ENCODE assay signal across 8 cellular contexts in the genomic region with DNA sequence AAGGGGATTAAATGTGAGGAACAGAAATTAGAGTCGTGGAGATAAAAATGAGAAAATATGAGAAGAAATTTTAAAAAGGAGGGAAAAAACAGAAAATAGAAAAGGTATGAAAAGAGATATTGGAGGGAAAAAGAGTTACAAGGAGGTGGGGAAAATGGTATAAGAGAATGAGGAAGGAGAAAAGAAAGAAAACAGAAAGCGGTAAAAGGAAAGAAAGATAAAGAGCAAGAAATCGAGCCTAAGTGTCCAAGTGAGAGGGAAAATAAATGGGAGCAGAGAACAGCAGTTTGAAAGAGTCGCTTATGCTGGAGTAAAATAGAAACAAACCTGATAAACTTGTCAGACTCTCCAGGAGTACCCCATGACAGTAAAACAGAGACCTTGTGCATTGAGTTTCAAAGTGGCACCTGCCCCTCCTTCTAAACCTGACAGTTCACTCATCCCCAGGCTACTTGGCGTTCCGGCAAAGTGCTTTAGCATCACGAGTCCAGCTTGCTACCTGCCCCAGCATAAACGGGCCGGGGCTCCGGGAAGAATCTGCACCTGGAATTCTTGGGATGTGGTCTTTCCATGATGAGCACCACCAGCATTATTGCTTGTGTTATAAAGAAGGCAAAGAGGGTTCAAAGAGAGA. TPM values are rescaled to one million over a fixed set of nuclear protein-coding genes. Genes with fewer than 3 reads are reported as not detected.
DNase-seq lines count a peak whose midpoint lies in the region; ATAC-seq and TF ChIP-seq lines count a peak whose summit lies in the region.

No MANE protein-coding gene starts in this region.

- peak overlapping the region; percentile 83 for H2AFZ ChIP-seq in neural progenitor cell (replicated peaks)

- H3K9me2 ChIP-seq in DOHH2 (replicated peaks; ENCODE audit: control insufficient read depth, low read length) = no peaks in the 10 kb centered on the region

- H3F3A ChIP-seq in DOHH2 (ENCODE audit: control insufficient read depth, insufficient read depth) (no peaks in the 10 kb centered on the region), neural progenitor cell (ENCODE audit: low read depth) (peaks cover 25% of the 10 kb centered on the region)

- H3K9me3 ChIP-seq in DOHH2 (ENCODE audit: control insufficient read depth, insufficient read depth, low read length) (no peaks in the 10 kb centered on the region), ectodermal cell (ENCODE audit: control insufficient read depth, low read length) (no peaks in the 10 kb centered on the region), neural progenitor cell (ENCODE audit: low read depth) (no peaks in the 10 kb centered on the region)

- H3K4me2 ChIP-seq in DOHH2 (ENCODE audit: low read length) = peak overlapping the region; percentile 62; the same call in 1 of the 2 replicates
- H3K4me2 ChIP-seq in neural progenitor cell = peak overlapping the region; percentile 82

- H3K9me3 Mint-ChIP-seq in neural progenitor cell = no peaks in the 10 kb centered on the region

- no peaks in the 10 kb centered on the region for H4K20me1 ChIP-seq in DOHH2 (ENCODE audit: control insufficient read depth, insufficient read depth, low read depth, low read length)
- no peaks in the 10 kb centered on the region for H4K20me1 ChIP-seq in neural progenitor cell (ENCODE audit: low read depth)

- no peaks in the 10 kb centered on the region for H3K36me3 Mint-ChIP-seq in neural progenitor cell

- H3K36me3 ChIP-seq in DOHH2 (ENCODE audit: control insufficient read depth, low read length) (no peaks in the 10 kb centered on the region), ectodermal cell (ENCODE audit: control insufficient read depth, insufficient read depth, low read length) (no peaks in the 10 kb centered on the region), neural progenitor cell (no peaks in the 10 kb centered on the region)

- H3K27ac ChIP-seq in DOHH2 (ENCODE audit: low read depth, low read length) = no peak overlapping the region
- H3K27ac ChIP-seq in ectodermal cell (ENCODE audit: insufficient read depth, low read depth, low read length, poor library complexity, severe bottlenecking) = no peak overlapping the region
- H3K27ac ChIP-seq in neural progenitor cell = no peak overlapping the region

- H3K4me3 Mint-ChIP-seq in neural progenitor cell = no peak overlapping the region

- peak overlapping the region; percentile 50 for H3K27ac Mint-ChIP-seq in neural progenitor cell

- H3K79me2 ChIP-seq in DOHH2 (ENCODE audit: control insufficient read depth, low read length) (no peaks in the 10 kb centered on the region), neural progenitor cell (ENCODE audit: low read depth) (no peaks in the 10 kb centered on the region)

- peaks cover 9% of the 10 kb centered on the region for H3K27me3 Mint-ChIP-seq in neural progenitor cell (ENCODE audit: insufficient read depth, low read depth)

- H3K4me1 ChIP-seq in DOHH2 (ENCODE audit: control insufficient read depth, low read length) (peaks cover 8% of the 10 kb centered on the region; the same call in 1 of the 2 replicates), ectodermal cell (ENCODE audit: control insufficient read depth, insufficient read depth, low read length) (peaks cover 8% of the 10 kb centered on the region), neural progenitor cell (peaks cover 11% of the 10 kb centered on the region)

- H3K4me3 ChIP-seq in DOHH2 (ENCODE audit: low read length) (peak overlapping the region; percentile 33), ectodermal cell (ENCODE audit: insufficient read depth, low read depth, low read length) (peak overlapping the region; percentile 68), neural progenitor cell (peak overlapping the region; percentile 69)

- H3K27me3 ChIP-seq in DOHH2 (ENCODE audit: control insufficient read depth, low read length) = peaks cover 38% of the 10 kb centered on the region
- H3K27me3 ChIP-seq in ectodermal cell (ENCODE audit: control insufficient read depth, insufficient read depth, low read length, poor library complexity, severe bottlenecking) = peaks cover 32% of the 10 kb centered on the region
- peaks cover 77% of the 10 kb centered on the region for H3K27me3 ChIP-seq in neural progenitor cell

- ATAC-seq in HG03442 (IDR thresholded peaks at IDR 0.05; ENCODE audit: unreplicated experiment) (no peak), GM18867 (IDR thresholded peaks at IDR 0.05; ENCODE audit: unreplicated experiment) (no peak)

- 20 to 22% methylated on average over 10 of the region's 10 CpGs for WGBS in ectodermal cell, 2 experiments

- peaks cover 17% of the 10 kb centered on the region for H3K4me1 Mint-ChIP-seq in neural progenitor cell

- peak; percentile 65 for DNase-seq in NCI-H345 (lab: John Stamatoyannopoulos, UW)
- DNase-seq in neural progenitor cell (ENCODE audit: low spot score) = no peak
- no peak for DNase-seq in activated CD4-positive, alpha-beta T cell treated with anti-CD3 and anti-CD28 coated beads for 48 hours
- no peak for DNase-seq in KG1 (lab: John Stamatoyannopoulos, UW)

- H3K9ac ChIP-seq in neural progenitor cell = no peak overlapping the region

- TF ChIP-seq CTCF in DOHH2 (IDR thresholded peaks at IDR 0.05; ENCODE audit: low read depth, low read length, poor library complexity, severe bottlenecking) = no peak
- no peak for TF ChIP-seq CTCF in neural progenitor cell (IDR thresholded peaks at IDR 0.05)

RNA-seq across cellular contexts. Expression of gene NEGR1, which starts 0.6 kb away (rescaled TPM):
- polyA plus RNA-seq in ectodermal cell (2013, experiment 1 of 4) = 0.67 TPM
- polyA plus RNA-seq in ectodermal cell (2013, experiment 2 of 4) = 0.71 TPM
- 1.1 TPM for polyA plus RNA-seq in ectodermal cell (2013, experiment 3 of 4)
- 1.1 TPM for polyA plus RNA-seq in ectodermal cell (2013, experiment 4 of 4)
- total RNA-seq in neural progenitor cell (ENCODE audit: low replicate concordance) = 0.50 and 0.62 TPM in 2 replicates
